Comparison of ENCODE assay signal across 10 cellular contexts in the genomic region with DNA sequence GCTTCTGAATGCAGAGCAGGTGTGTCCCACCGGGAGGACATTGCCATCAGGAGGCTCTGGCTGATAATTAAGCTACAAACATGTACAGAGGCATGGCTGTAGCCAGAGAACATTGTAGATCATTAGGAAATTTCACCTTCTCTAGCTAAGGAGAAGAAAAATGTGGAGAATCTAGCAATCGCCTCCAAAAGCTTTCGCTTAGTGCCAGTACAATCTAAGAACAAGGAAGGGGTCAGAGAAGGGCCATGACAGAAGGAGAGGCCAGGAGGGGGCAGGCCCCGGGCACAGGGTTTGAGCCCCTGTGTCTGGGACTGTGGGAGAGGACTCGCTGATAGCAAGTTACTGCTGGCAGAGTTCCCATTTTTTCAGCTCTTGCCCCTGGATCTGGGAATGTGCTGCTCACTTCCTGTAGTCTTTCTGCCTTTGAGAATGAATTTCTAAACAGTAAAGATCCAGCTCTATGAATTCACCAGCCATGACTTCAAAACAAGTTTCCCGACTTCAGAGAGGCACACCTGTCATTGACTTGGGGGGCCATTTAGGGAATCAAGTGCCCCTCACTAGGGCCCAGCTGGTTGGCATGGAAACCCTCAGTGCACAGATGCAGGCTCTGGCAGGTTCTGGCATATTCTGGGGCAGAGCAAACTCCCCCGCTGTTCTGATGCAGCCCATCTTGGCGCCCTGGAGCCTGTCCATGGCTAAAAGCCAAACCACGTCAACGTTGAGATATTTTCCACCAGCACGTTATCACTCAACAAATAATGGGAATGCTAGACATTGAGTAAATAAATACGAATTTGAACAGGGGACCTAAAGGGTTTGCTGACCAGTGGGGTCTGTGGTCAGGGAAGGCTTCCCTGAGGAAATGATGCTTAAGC. TPM values are rescaled to one million over a fixed set of nuclear protein-coding genes. Genes with fewer than 3 reads are reported as not detected.
A peak's percentile ranks its signal among the peaks of the same experiment; 100 is the strongest.
DNase-seq lines count a peak whose midpoint lies in the region; ATAC-seq, FAIRE-seq and TF ChIP-seq lines count a peak whose summit lies in the region.
"Had no signal": no experiment of that assay in that cellular context is flagged by ENCODE, and none has a peak within 500 bp of the region (broad histone marks: within the 10 kb centered on the region; RNA-seq: fewer than 3 reads in every experiment).

No MANE protein-coding gene starts in this region.

- H3K4me3 ChIP-seq in SK-N-MC (peak overlapping the region; percentile 16; the same call in 1 of the 2 replicates), heart left ventricle (no peak overlapping the region), spleen (no peak overlapping the region)

- H3K27ac ChIP-seq in SK-N-MC (peak overlapping the region; percentile 37; the same call in 1 of the 2 replicates), heart left ventricle (peak overlapping the region in 3 of 12 donors; percentile 1 to 26 (median 22)), spleen (peak overlapping the region in 5 of 8 donors; percentile 28 to 45 (median 39))

- DNase-seq in NCI-H1092 (lab: John Stamatoyannopoulos, UW) (peak; percentile 77), SK-N-MC (ENCODE audit: low read depth, low spot score) (no peak), heart left ventricle (peak in 4 of 5 donors; percentile 34 to 39 (median 36)), spleen (peak; percentile 38), 8988T (no peak), GM10266 (ENCODE audit: extremely low spot score) (no peak), GM12892 (ENCODE audit: insufficient read length) (no peak)
- DNase-seq: head of caudate nucleus had no signal

- H3K36me3 ChIP-seq in SK-N-MC (ENCODE audit: insufficient read depth, low read length) (no peaks in the 10 kb centered on the region), heart left ventricle (no peaks in the 10 kb centered on the region), spleen (no peaks in the 10 kb centered on the region)

- 19 to 30% (median 22%) methylated on average over 12 of the region's 12 CpGs for WGBS in heart left ventricle, 4 donors
- WGBS in spleen, 5 donors: 73 to 85% (median 74%) methylated on average over 12 of the region's 12 CpGs

- ATAC-seq in heart left ventricle (peak; percentile 11 to 67 (median 52)), GM21367 (IDR thresholded peaks at IDR 0.05; ENCODE audit: unreplicated experiment) (no peak)

- TF ChIP-seq CTCF in heart left ventricle (IDR thresholded peaks at IDR 0.05) (no peak), spleen (IDR thresholded peaks at IDR 0.05 in 8 of 11, conservative IDR thresholded peaks at IDR 0.05 in 3 of 11) (no peak), GM10266 (IDR thresholded peaks at IDR 0.05; ENCODE audit: control insufficient read depth, insufficient read depth, low read depth, missing control alignments) (no peak)

- peaks cover 0 to 11% (median 6%) of the 10 kb centered on the region in 12 donors for H3K4me1 ChIP-seq in heart left ventricle
- peaks cover 0 to 6% (median 0%) of the 10 kb centered on the region in 6 donors for H3K4me1 ChIP-seq in spleen

- intact Hi-C loops in heart left ventricle (cut with DNase I) (loop anchor here in 6 of 10 donors (5.0 kb wide), 3 partner anchors 168 to 188 kb away; no protein-coding TSS in a partner anchor), spleen (cut with DNase I; ENCODE audit: low total_unique reads) (loop anchor here (5.0 kb wide), 1 partner anchor 188 kb away; no protein-coding TSS in a partner anchor)

- H3K9me3 ChIP-seq in SK-N-MC (ENCODE audit: low read depth, low read length): no peaks in the 10 kb centered on the region
- no peaks in the 10 kb centered on the region for H3K9me3 ChIP-seq in heart left ventricle
- no peaks in the 10 kb centered on the region for H3K9me3 ChIP-seq in spleen

- H3K9ac ChIP-seq in SK-N-MC (ENCODE audit: insufficient read length): no peak overlapping the region

- no peak for TF ChIP-seq POLR2A in heart left ventricle (IDR thresholded peaks at IDR 0.05)
- TF ChIP-seq POLR2A in spleen (IDR thresholded peaks at IDR 0.05): no peak
- no peak for TF ChIP-seq POLR2A in GM12892 (IDR thresholded peaks at IDR 0.05; ENCODE audit: low read depth, low read length)

- no peak for FAIRE-seq in GM12892 (lab: Jason Lieb, UNC)
- FAIRE-seq: GM18507 had no signal

- H3K27me3 ChIP-seq in heart left ventricle (peaks cover 0 to 4% (median 0%) of the 10 kb centered on the region in 9 donors), spleen (replicated peaks in 1 of 7) (no peaks in the 10 kb centered on the region)

RNA-seq across cellular contexts. Expression of gene CACNG4, which starts 59.5 kb away (rescaled TPM):
- under 1 TPM in 2 of 9 donors, not detected in 7; 0.33 to 0.88 TPM for total RNA-seq in heart left ventricle
- under 1 TPM in 1 of 2 donors, not detected in 1; 0.08 TPM for polyA plus RNA-seq in heart left ventricle
- not detected for total RNA-seq in spleen
- polyA plus RNA-seq in spleen: not detected
- not detected for polyA plus RNA-seq in GM12892 (2012; ENCODE audit: missing spikeins)

Comparison
In these comparisons a context has a peak if more than half of its experiments do, and no peak if none do; other contexts are left out.
1. DNase-seq: peak in NCI-H1092 (single experiment), heart left ventricle (4 of 5) and spleen (single experiment); none in SK-N-MC (single experiment), 8988T (single experiment), GM10266 (single experiment) and GM12892 (single experiment).